In genomic region chr12:130880411-130880885, GRCh38 we compare ENCODE assay signal across 1 cellular context.
TF ChIP-seq lines count a peak whose summit lies in the region.

No MANE protein-coding gene starts in this region.

TF ChIP-seq in GM12878, 131 proteins besides CTCF, POLR2A, EP300 and RAD21 (continued from another document):
- TF ChIP-seq PRDM15 (CRISPR knock-in tag; IDR thresholded peaks at IDR 0.05) (no peak), ATF7 (IDR thresholded peaks at IDR 0.05; ENCODE audit: low read depth) (peak; percentile 45; the same call in 1 of the 2 replicates), TBL1XR1 (IDR thresholded peaks at IDR 0.05; ENCODE audit: low read depth, low read length) (no peak), ETV6 (conservative IDR thresholded peaks at IDR 0.05 in 1 of 2, IDR thresholded peaks at IDR 0.05 in 1 of 2; ENCODE audit: borderline replicate concordance in 1 of 2, low read depth in 1 of 2) (peak in 1 of 2 experiments; percentile 29; a peak in 1 of 4 replicates), ESRRA (IDR thresholded peaks at IDR 0.05; ENCODE audit: low read length) (no peak), PML (IDR thresholded peaks at IDR 0.05; ENCODE audit: low read length) (no peak), ZNF274 (IDR thresholded peaks at IDR 0.05; ENCODE audit: insufficient read depth, insufficient read length) (no peak), YBX1 (IDR thresholded peaks at IDR 0.05) (no peak), SMC3 (IDR thresholded peaks at IDR 0.05; ENCODE audit: borderline replicate concordance, low read length) (no peak), RAD51 (IDR thresholded peaks at IDR 0.05) (peak; percentile 50; the same call in 1 of the 2 replicates), NBN (IDR thresholded peaks at IDR 0.05) (peak; percentile 67), ZNF592 (IDR thresholded peaks at IDR 0.05) (no peak), ATF2 (IDR thresholded peaks at IDR 0.05; ENCODE audit: low read length) (no peak)
